ENCODE assay signal across 22 cellular contexts in the genomic region with DNA sequence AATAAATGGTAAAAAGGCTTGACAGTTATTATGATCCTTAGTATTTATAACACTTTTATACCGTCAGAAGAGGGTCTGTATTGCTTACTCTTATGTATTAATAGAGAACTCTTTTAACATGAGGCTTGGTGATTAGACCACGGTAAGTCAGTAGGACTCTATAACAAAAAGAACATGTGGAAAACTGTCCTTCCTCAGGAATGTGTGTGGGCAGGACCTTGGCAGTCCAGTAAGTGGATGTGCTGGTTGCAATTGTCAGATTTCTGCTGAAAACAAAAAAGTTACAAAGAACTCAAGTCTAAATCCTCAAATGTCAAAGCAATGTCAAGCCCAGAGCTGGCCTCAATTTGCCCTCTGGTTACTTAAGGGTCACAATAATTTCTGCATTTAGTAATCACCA.
DNase-seq lines count a peak whose midpoint lies in the region; ATAC-seq, FAIRE-seq and TF ChIP-seq lines count a peak whose summit lies in the region.
"Had no signal": no experiment of that assay in that cellular context is flagged by ENCODE, and none has a peak within 500 bp of the region (broad histone marks: within the 10 kb centered on the region; RNA-seq: fewer than 3 reads in every experiment).

No MANE protein-coding gene starts in this region.

- peak overlapping the region in 1 of 2 donors; percentile 45 for H3K27ac ChIP-seq in testis
- H3K27ac ChIP-seq: neural progenitor cell, VCaP had no signal

- no peak for FAIRE-seq in bronchial epithelial cell (lab: Jason Lieb, UNC)
- FAIRE-seq: frontal cortex had no signal

- in situ Hi-C loops in HAP-1 (cut with MboI; ENCODE audit: low sequenced_read_pairs), result no loop called here

- intact Hi-C loops in left ventricle myocardium superior (cut with micrococcal nuclease) (no loop called here), cardiac septum (cut with DNase I) (no loop called here), testis (cut with DNase I; ENCODE audit: low total_unique reads) (no loop called here)

- H3K36me3 ChIP-seq in bronchial epithelial cell (ENCODE audit: control insufficient read depth, insufficient read depth, low read length), result no peaks in the 10 kb centered on the region
- H3K36me3 ChIP-seq in testis (ENCODE audit: low read depth, missing control alignments), result no peaks in the 10 kb centered on the region
- H3K36me3 ChIP-seq in HAP-1 (replicated peaks), result no peaks in the 10 kb centered on the region
- H3K36me3 ChIP-seq: neural progenitor cell had no signal

- H3K27me3 ChIP-seq in bronchial epithelial cell (ENCODE audit: control insufficient read depth, insufficient read depth, low read length) (no peaks in the 10 kb centered on the region), testis (no peaks in the 10 kb centered on the region), HAP-1 (ENCODE audit: low read depth) (no peaks in the 10 kb centered on the region)
- H3K27me3 ChIP-seq: neural progenitor cell had no signal

- no peak for TF ChIP-seq POLR2A in testis (IDR thresholded peaks at IDR 0.05)

- no peaks in the 10 kb centered on the region for H3K9me3 ChIP-seq in testis
- H3K9me3 ChIP-seq in HAP-1, result no peaks in the 10 kb centered on the region

- DNase-seq in left ventricle myocardium superior, result no peak
- no peak for DNase-seq in cardiac septum (ENCODE audit: low spot score)
- DNase-seq in bronchial epithelial cell (ENCODE audit: low read depth), result peak; percentile 35
- peak; percentile 76 to 87 for DNase-seq in foreskin fibroblast
- DNase-seq in testis, result peak; percentile 42
- DNase-seq in HAP-1 (ENCODE audit: low spot score in 2 of 2), result no peak
- DNase-seq in DMS153 treated with DMSO at 0.1 percent for 48 hours (lab: John Stamatoyannopoulos, UW; ENCODE audit: unreplicated experiment), result no peak
- DNase-seq: activated CD4-positive, alpha-beta T cell treated with anti-CD3 and anti-CD28 coated beads, Interleukin-2, amount 50 U/mL, for 48 hours; activated naive CD4-positive, alpha-beta T cell treated with anti-CD3 and anti-CD28 coated beads, Interleukin-2, amount 10 ng/mL, durations not matched to agents 7 days and 5 days; CD4-positive, CD25-positive, alpha-beta regulatory T cell; effector CD4-positive, alpha-beta T cell; Karpas-422; left colon; NCI-H1105 treated with DMSO at 0.1 percent for 48 hours; NCI-H526 treated with DMSO at 0.1 percent for 48 hours; SHP77; stimulated activated naive B cell treated with anti-CD40 and anti-IgM and Interleukin-4, amounts not matched to agents 10 μg/mL and 1 μg/mL and 100 μg/mL, for 72 hours; T-helper 1 cell had no signal

- ATAC-seq in left ventricle myocardium superior (peak; percentile 23), HG02571 (IDR thresholded peaks at IDR 0.05; ENCODE audit: unreplicated experiment) (no peak)
- ATAC-seq: left colon; stimulated activated naive B cell treated with anti-CD40 and anti-IgM and Interleukin-4, amounts not matched to agents 10 μg/mL and 1 μg/mL and 100 μg/mL, for 72 hours had no signal

- TF ChIP-seq CTCF in bronchial epithelial cell (IDR thresholded peaks at IDR 0.05; ENCODE audit: insufficient read depth, low read length, severe bottlenecking) (no peak), foreskin fibroblast (IDR thresholded peaks at IDR 0.05; ENCODE audit: low read depth, low read length) (no peak), testis (IDR thresholded peaks at IDR 0.05) (no peak)

- WGBS in testis, 2 donors, result 58 to 65% methylated on average over 2 of the region's 2 CpGs

- no peak overlapping the region for H3K4me3 ChIP-seq in bronchial epithelial cell (ENCODE audit: low read depth, low read length)
- no peak overlapping the region for H3K4me3 ChIP-seq in foreskin fibroblast (ENCODE audit: low read depth in 1 of 2, low read length in 2 of 2)
- H3K4me3 ChIP-seq in testis, result no peak overlapping the region
- no peak overlapping the region for H3K4me3 ChIP-seq in HAP-1
- H3K4me3 ChIP-seq: neural progenitor cell had no signal

- H3K4me1 ChIP-seq in testis, result peaks cover 14% of the 10 kb centered on the region
- H3K4me1 ChIP-seq in HAP-1, result no peaks in the 10 kb centered on the region

Comparison
In these comparisons a context has a peak if more than half of its experiments do, and no peak if none do; other contexts are left out.
1. DNase-seq: peak in bronchial epithelial cell (single experiment), foreskin fibroblast (2 of 2) and testis (single experiment); none in left ventricle myocardium superior (single experiment), cardiac septum (single experiment), HAP-1 (0 of 2) and DMS153 treated with DMSO at 0.1 percent for 48 hours (single experiment).